ENCODE assay signal across 1 cellular context in the genomic region with DNA sequence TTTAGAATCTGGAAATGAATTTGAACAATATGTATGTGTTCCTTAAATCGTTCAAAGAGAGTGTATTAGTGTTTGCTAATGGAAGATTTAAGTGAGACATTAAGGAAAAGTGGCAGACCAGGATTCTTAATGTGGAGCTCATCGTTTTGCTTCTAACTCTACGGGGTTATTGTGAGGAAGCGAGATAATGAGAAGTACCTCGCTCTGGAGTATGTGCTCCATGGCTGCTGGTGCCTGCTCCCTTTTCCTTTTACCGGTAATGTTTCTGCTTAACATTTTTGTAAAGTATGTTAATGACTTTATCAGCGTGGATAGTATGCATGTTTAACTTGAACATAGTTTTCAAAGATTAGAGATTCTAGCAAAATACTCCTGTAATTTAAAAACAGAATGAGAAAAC.
TF ChIP-seq lines count a peak whose summit lies in the region.

No MANE protein-coding gene starts in this region.

TF ChIP-seq in IMR-90, 13 proteins besides CTCF, POLR2A, EP300 and RAD21 (continued from another document):
- TF ChIP-seq CHD1 (IDR thresholded peaks at IDR 0.05; ENCODE audit: low read depth, low read length), result no peak
- no peak for TF ChIP-seq SMC3 (IDR thresholded peaks at IDR 0.05; ENCODE audit: low read depth, low read length)
- no peak for TF ChIP-seq MAZ (IDR thresholded peaks at IDR 0.05; ENCODE audit: borderline replicate concordance, low read depth, low read length)
- TF ChIP-seq, protein P1, sequence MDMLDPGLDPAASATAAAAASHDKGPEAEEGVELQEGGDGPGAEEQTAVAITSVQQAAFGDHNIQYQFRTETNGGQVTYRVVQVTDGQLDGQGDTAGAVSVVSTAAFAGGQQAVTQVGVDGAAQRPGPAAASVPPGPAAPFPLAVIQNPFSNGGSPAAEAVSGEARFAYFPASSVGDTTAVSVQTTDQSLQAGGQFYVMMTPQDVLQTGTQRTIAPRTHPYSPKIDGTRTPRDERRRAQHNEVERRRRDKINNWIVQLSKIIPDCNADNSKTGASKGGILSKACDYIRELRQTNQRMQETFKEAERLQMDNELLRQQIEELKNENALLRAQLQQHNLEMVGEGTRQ (IDR thresholded peaks at IDR 0.05; ENCODE audit: low read depth, low read length), result no peak
- no peak for TF ChIP-seq NFE2L2 (IDR thresholded peaks at IDR 0.05; ENCODE audit: low read depth, low read length)
- TF ChIP-seq MAFK (IDR thresholded peaks at IDR 0.05; ENCODE audit: low read depth, low read length), result no peak
- TF ChIP-seq MXI1 (IDR thresholded peaks at IDR 0.05; ENCODE audit: borderline replicate concordance, low read depth, low read length), result no peak
- TF ChIP-seq, protein P2, sequence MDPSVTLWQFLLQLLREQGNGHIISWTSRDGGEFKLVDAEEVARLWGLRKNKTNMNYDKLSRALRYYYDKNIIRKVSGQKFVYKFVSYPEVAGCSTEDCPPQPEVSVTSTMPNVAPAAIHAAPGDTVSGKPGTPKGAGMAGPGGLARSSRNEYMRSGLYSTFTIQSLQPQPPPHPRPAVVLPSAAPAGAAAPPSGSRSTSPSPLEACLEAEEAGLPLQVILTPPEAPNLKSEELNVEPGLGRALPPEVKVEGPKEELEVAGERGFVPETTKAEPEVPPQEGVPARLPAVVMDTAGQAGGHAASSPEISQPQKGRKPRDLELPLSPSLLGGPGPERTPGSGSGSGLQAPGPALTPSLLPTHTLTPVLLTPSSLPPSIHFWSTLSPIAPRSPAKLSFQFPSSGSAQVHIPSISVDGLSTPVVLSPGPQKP (IDR thresholded peaks at IDR 0.05; ENCODE audit: borderline replicate concordance, low read depth, low read length), result no peak
